Comparison of ENCODE assay signal across 1 cellular context in the genomic region with DNA sequence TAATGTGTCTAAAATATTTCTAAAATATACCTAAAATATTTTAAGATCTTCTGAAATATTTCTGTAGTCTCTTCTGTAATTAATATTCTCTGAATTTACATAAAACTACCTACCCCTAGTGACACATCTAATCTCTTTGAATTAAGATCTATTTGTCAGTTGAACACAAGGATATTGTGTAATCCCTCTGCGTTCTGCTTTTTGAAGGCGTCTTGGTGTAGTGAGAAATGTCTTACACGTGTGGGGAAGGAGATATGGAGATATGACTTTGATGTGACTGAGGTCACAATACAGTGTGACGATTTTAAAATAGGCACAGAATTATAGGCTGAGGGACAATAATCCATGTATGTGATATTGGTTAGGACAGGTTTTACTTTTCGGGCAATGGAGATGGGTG.
TF ChIP-seq lines count a peak whose summit lies in the region.

No MANE protein-coding gene starts in this region.

TF ChIP-seq in IMR-90, 13 proteins besides CTCF, POLR2A, EP300 and RAD21 (continued from another document):
- TF ChIP-seq, protein P1, sequence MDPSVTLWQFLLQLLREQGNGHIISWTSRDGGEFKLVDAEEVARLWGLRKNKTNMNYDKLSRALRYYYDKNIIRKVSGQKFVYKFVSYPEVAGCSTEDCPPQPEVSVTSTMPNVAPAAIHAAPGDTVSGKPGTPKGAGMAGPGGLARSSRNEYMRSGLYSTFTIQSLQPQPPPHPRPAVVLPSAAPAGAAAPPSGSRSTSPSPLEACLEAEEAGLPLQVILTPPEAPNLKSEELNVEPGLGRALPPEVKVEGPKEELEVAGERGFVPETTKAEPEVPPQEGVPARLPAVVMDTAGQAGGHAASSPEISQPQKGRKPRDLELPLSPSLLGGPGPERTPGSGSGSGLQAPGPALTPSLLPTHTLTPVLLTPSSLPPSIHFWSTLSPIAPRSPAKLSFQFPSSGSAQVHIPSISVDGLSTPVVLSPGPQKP (IDR thresholded peaks at IDR 0.05; ENCODE audit: borderline replicate concordance, low read depth, low read length) = no peak
